Comparison of ENCODE assay signal across 12 cellular contexts in the genomic region with DNA sequence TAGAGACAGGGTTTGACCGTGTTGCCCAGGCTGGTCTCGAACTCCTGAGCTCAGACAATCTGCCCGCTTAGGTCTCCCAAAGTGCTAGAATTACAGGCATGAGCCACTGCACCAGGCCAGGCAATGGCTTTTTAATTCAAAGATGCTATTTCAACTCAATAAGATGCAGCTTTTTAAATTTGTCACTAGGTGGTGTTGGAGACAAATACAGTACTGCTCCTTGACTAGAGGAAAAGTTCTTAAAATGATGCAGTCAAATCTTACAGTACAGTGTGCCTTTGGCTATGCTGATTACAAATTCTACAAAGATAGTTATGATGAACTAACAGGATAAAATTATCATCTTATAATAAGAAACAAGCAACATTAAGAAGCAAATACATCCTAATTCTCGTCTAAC.
DNase-seq lines count a peak whose midpoint lies in the region; ATAC-seq and TF ChIP-seq lines count a peak whose summit lies in the region.
"Had no signal": no experiment of that assay in that cellular context is flagged by ENCODE, and none has a peak within 500 bp of the region (broad histone marks: within the 10 kb centered on the region; RNA-seq: fewer than 3 reads in every experiment).

No MANE protein-coding gene starts in this region.

- no peak overlapping the region for H2AK5ac ChIP-seq in mesenchymal stem cell (ENCODE audit: low read length, severe bottlenecking)

- no peak overlapping the region for H3K18ac ChIP-seq in mesenchymal stem cell (ENCODE audit: low read depth in 1 of 2, low read length in 2 of 2)

- TF ChIP-seq CTCF in GM12872 (IDR thresholded peaks at IDR 0.05; ENCODE audit: insufficient read depth, low read depth, low read length) (peak; percentile 22; the same call in 1 of the 3 replicates), WERI-Rb-1 (IDR thresholded peaks at IDR 0.05; ENCODE audit: low read depth, low read length) (peak; percentile 34; the same call in 1 of the 2 replicates), GM10248 (IDR thresholded peaks at IDR 0.05; ENCODE audit: control extremely low read depth, extremely low read depth, low read depth, missing control alignments) (no peak)

- no peaks in the 10 kb centered on the region for H3K27me3 ChIP-seq in Karpas-422 (ENCODE audit: low read length)
- no peaks in the 10 kb centered on the region for H3K27me3 ChIP-seq in WERI-Rb-1 (ENCODE audit: insufficient read depth, low read depth, severe bottlenecking)
- H3K27me3 ChIP-seq in mesenchymal stem cell (ENCODE audit: control insufficient read depth in 1 of 2, insufficient read depth in 1 of 2, low read length in 2 of 2): no peaks in the 10 kb centered on the region
- H3K27me3 ChIP-seq: heart left ventricle had no signal

- H3K4me1 ChIP-seq in Karpas-422 (ENCODE audit: low read length): no peaks in the 10 kb centered on the region
- H3K4me1 ChIP-seq in mesenchymal stem cell (ENCODE audit: control insufficient read depth, insufficient read depth, low read depth, low read length): no peaks in the 10 kb centered on the region
- H3K4me1 ChIP-seq: heart left ventricle, SJCRH30 had no signal

- H3K9me3 ChIP-seq in Karpas-422 (ENCODE audit: low read length): no peaks in the 10 kb centered on the region
- H3K9me3 ChIP-seq in WERI-Rb-1 (ENCODE audit: severe bottlenecking): no peaks in the 10 kb centered on the region
- H3K9me3 ChIP-seq in mesenchymal stem cell (ENCODE audit: control insufficient read depth, low read length): no peaks in the 10 kb centered on the region
- H3K9me3 ChIP-seq: heart left ventricle, SJCRH30 had no signal

- H3K4me3 ChIP-seq in Karpas-422 (ENCODE audit: low read length): no peak overlapping the region
- no peak overlapping the region for H3K4me3 ChIP-seq in WERI-Rb-1 (ENCODE audit: low read depth, low read length)
- no peak overlapping the region for H3K4me3 ChIP-seq in mesenchymal stem cell (ENCODE audit: insufficient read depth in 1 of 2, low read depth in 1 of 2, low read length in 2 of 2)
- H3K4me3 ChIP-seq: heart left ventricle, SJCRH30 had no signal

- no peaks in the 10 kb centered on the region for H4K20me1 ChIP-seq in Karpas-422 (ENCODE audit: insufficient read depth, low read depth, low read length)

- H3K9ac ChIP-seq in Karpas-422 (ENCODE audit: low read length) (no peak overlapping the region), mesenchymal stem cell (ENCODE audit: low read length) (no peak overlapping the region)

- H3K36me3 ChIP-seq in Karpas-422 (ENCODE audit: insufficient read depth, low read length): no peaks in the 10 kb centered on the region
- H3K36me3 ChIP-seq in WERI-Rb-1: no peaks in the 10 kb centered on the region
- no peaks in the 10 kb centered on the region for H3K36me3 ChIP-seq in mesenchymal stem cell (ENCODE audit: control insufficient read depth in 1 of 2, insufficient read depth in 2 of 2, low read depth in 1 of 2, low read length in 2 of 2)
- H3K36me3 ChIP-seq: heart left ventricle, SJCRH30 had no signal

- H2BK120ac ChIP-seq in mesenchymal stem cell (ENCODE audit: low read depth, low read length): no peak overlapping the region

- H3K79me1 ChIP-seq in mesenchymal stem cell (replicated peaks; ENCODE audit: low read length, poor library complexity, severe bottlenecking): no peaks in the 10 kb centered on the region

- H3K79me2 ChIP-seq in Karpas-422 (ENCODE audit: low read length): no peaks in the 10 kb centered on the region

- H2AFZ ChIP-seq in Karpas-422 (ENCODE audit: low read length) (no peak overlapping the region), mesenchymal stem cell (ENCODE audit: low read depth, low read length) (no peak overlapping the region)

- H2BK12ac ChIP-seq in mesenchymal stem cell (ENCODE audit: low read length in 2 of 2): no peak overlapping the region

- no peaks in the 10 kb centered on the region for H3K9me2 ChIP-seq in Karpas-422 (replicated peaks; ENCODE audit: insufficient read depth, low read length)

- no peak overlapping the region for H3K23ac ChIP-seq in mesenchymal stem cell (ENCODE audit: low read length in 2 of 2)

- H2BK5ac ChIP-seq in mesenchymal stem cell (ENCODE audit: low read depth, low read length, poor library complexity, severe bottlenecking): no peak overlapping the region

- ATAC-seq in GM21825 (IDR thresholded peaks at IDR 0.05; ENCODE audit: unreplicated experiment): no peak
- ATAC-seq: heart left ventricle; stimulated activated naive CD8-positive, alpha-beta T cell treated with anti-CD3 and anti-CD28 coated beads, Interleukin-15, amount 100 ng/mL, for 72 hours had no signal

- no peak overlapping the region for H4K8ac ChIP-seq in mesenchymal stem cell (ENCODE audit: low read length)

- H3K4me2 ChIP-seq in Karpas-422 (ENCODE audit: low read depth, low read length, poor library complexity, severe bottlenecking) (no peak overlapping the region), mesenchymal stem cell (ENCODE audit: low read length, poor library complexity, severe bottlenecking) (no peak overlapping the region)

- CTCF ChIA-PET in GM10248 (lab: Yijun Ruan, JAX): interaction anchor here (1.1 to 2.0 kb wide), 5 partner anchors 10 to 260 kb away, joined by 3 to 10 read pairs (median 3); no protein-coding TSS in a partner anchor

- no peak overlapping the region for H3K27ac ChIP-seq in Karpas-422 (ENCODE audit: low read length)
- H3K27ac ChIP-seq in WERI-Rb-1: no peak overlapping the region
- H3K27ac ChIP-seq in mesenchymal stem cell (ENCODE audit: low read length, poor library complexity, severe bottlenecking): no peak overlapping the region
- H3K27ac ChIP-seq: heart left ventricle, SJCRH30 had no signal

- 79% methylated on average over 3 of the region's 4 CpGs for WGBS in mesenchymal stem cell

- no peak overlapping the region for H3K4ac ChIP-seq in mesenchymal stem cell (ENCODE audit: low read depth in 1 of 2, low read length in 2 of 2)

- H3K14ac ChIP-seq in mesenchymal stem cell (ENCODE audit: low read length in 2 of 2): no peak overlapping the region

- peak; percentile 41 for DNase-seq in Karpas-422
- no peak for DNase-seq in WERI-Rb-1
- peak; percentile 30 for DNase-seq in mesenchymal stem cell
- no peak for DNase-seq in GM10248 (ENCODE audit: extremely low spot score)
- no peak for DNase-seq in ecto neural progenitor cell (ENCODE audit: low spot score)
- DNase-seq in NCI-H226: no peak
- DNase-seq: activated naive CD4-positive, alpha-beta T cell treated with Interleukin-2 at 50 U/mL for 16 hours; heart left ventricle; stimulated activated naive CD8-positive, alpha-beta T cell treated with anti-CD3 and anti-CD28 coated beads, Interleukin-15, amount 100 ng/mL, for 72 hours had no signal

- no peak overlapping the region for H2BK15ac ChIP-seq in mesenchymal stem cell (ENCODE audit: low read depth, poor library complexity, severe bottlenecking)

- POLR2A ChIA-PET in GM10248 (lab: Yijun Ruan, JAX): no interaction called here

- no peak overlapping the region for H4K91ac ChIP-seq in mesenchymal stem cell (ENCODE audit: low read length)

Comparison
In these comparisons a context has a peak if more than half of its experiments do, and no peak if none do; other contexts are left out.
1. DNase-seq: peak in Karpas-422 (single experiment) and mesenchymal stem cell (single experiment); none in WERI-Rb-1 (single experiment), GM10248 (single experiment), ecto neural progenitor cell (single experiment) and NCI-H226 (single experiment).